18 cellular contexts compared by ENCODE assay signal in genomic region chr1:18998016-18998724, GRCh38. TPM values are rescaled to one million over a fixed set of nuclear protein-coding genes. Genes with fewer than 3 reads are reported as not detected.
DNase-seq lines count a peak whose midpoint lies in the region; ATAC-seq, FAIRE-seq and TF ChIP-seq lines count a peak whose summit lies in the region.
"Had no signal": no experiment of that assay in that cellular context is flagged by ENCODE, and none has a peak within 500 bp of the region (broad histone marks: within the 10 kb centered on the region; RNA-seq: fewer than 3 reads in every experiment).

No MANE protein-coding gene starts in this region.

- intact Hi-C loops in HepG2 (cut with micrococcal nuclease; ENCODE audit: unreplicated experiment) (no loop called here), right lobe of liver (cut with DNase I) (no loop called here), dorsolateral prefrontal cortex (cut with DNase I) (loop anchor here in 1 of 2 donors (5.0 kb wide), 3 partner anchors 41 to 69 kb away; partner anchors contain the start of gene IFFO2), pancreas (cut with DNase I) (no loop called here)

- H3K27me3 ChIP-seq in HepG2 (ENCODE audit: control insufficient read depth in 1 of 2, insufficient read depth in 2 of 2, low read length in 2 of 2), result peaks cover 0 to 3% of the 10 kb centered on the region in 2 experiments; a peak in 2 of 5 replicates
- H3K27me3 ChIP-seq in right lobe of liver, result no peaks in the 10 kb centered on the region
- no peaks in the 10 kb centered on the region for H3K27me3 ChIP-seq in dorsolateral prefrontal cortex
- H3K27me3 ChIP-seq in pancreas, result no peaks in the 10 kb centered on the region
- H3K27me3 ChIP-seq: ovary had no signal

- H3K36me3 ChIP-seq in HepG2 (replicated peaks in 1 of 2; ENCODE audit: control insufficient read depth in 1 of 2, insufficient read depth in 2 of 2, low read length in 2 of 2) (no peaks in the 10 kb centered on the region), right lobe of liver (no peaks in the 10 kb centered on the region), pancreas (no peaks in the 10 kb centered on the region)
- H3K36me3 ChIP-seq: ovary had no signal

- TF ChIP-seq POLR2A in HepG2 (IDR thresholded peaks at IDR 0.05; ENCODE audit: insufficient read depth in 1 of 2, low read depth in 2 of 2, low read length in 2 of 2) (no peak), right lobe of liver (IDR thresholded peaks at IDR 0.05) (no peak)

- H3K4me3 ChIP-seq in HepG2 (replicated peaks in 1 of 3; ENCODE audit: insufficient read depth in 1 of 3, low read depth in 2 of 3, low read length in 3 of 3) (no peak overlapping the region), right lobe of liver (no peak overlapping the region), dorsolateral prefrontal cortex (peak overlapping the region in 1 of 59 donors; percentile 1), pancreas (no peak overlapping the region)
- H3K4me3 ChIP-seq: ovary had no signal

- POLR2A ChIA-PET in HepG2 (lab: Yijun Ruan, JAX), result no interaction called here

- no TSS peak for BruUV-seq in HepG2 (replicated peaks; lab: Mats Ljungman, UMichigan)

- H3K4me1 ChIP-seq in HepG2 (ENCODE audit: insufficient read depth, low read length) (peaks cover 14% of the 10 kb centered on the region), right lobe of liver (no peaks in the 10 kb centered on the region), pancreas (peaks cover 0 to 9% (median 4%) of the 10 kb centered on the region in 3 donors)

- CTCF ChIA-PET in HepG2 (lab: Yijun Ruan, JAX; ENCODE audit: low intra/inter-chr PET ratio, low total read pairs), result no interaction called here

- H3K9me3 ChIP-seq in HepG2 (ENCODE audit: low read length) (peaks cover 17% of the 10 kb centered on the region), right lobe of liver (no peaks in the 10 kb centered on the region), pancreas (no peaks in the 10 kb centered on the region)

- ATAC-seq in HepG2 (no peak), right lobe of liver (no peak), pancreas (peak in 3 of 4 donors; percentile 48 to 67 (median 65)), left lobe of liver (no peak), HG02970 (IDR thresholded peaks at IDR 0.05; ENCODE audit: low FRiP score, unreplicated experiment) (no peak)
- ATAC-seq: WTC11 had no signal

- no peaks in the 10 kb centered on the region for H4K20me1 ChIP-seq in HepG2 (ENCODE audit: insufficient read depth, low read length)

- no peaks in the 10 kb centered on the region for H3K79me2 ChIP-seq in HepG2 (ENCODE audit: insufficient read depth, low read length)

- no peak overlapping the region for H3K4me2 ChIP-seq in HepG2 (ENCODE audit: low read depth, low read length)

- H3K9ac ChIP-seq in HepG2 (ENCODE audit: insufficient read depth, low read depth, low read length), result no peak overlapping the region

- TF ChIP-seq RAD21 in HepG2 (CRISPR knock-in tag; IDR thresholded peaks at IDR 0.05), result no peak

- no peak overlapping the region for H3K27ac ChIP-seq in HepG2 (ENCODE audit: extremely low read length, insufficient read depth, low read length)
- no peak overlapping the region for H3K27ac ChIP-seq in right lobe of liver
- peak overlapping the region in 49 of 59 donors; percentile 25 to 89 (median 76) for H3K27ac ChIP-seq in dorsolateral prefrontal cortex
- peak overlapping the region in 2 of 4 donors; percentile 23 to 44 for H3K27ac ChIP-seq in pancreas
- H3K27ac ChIP-seq: HL-60, ovary had no signal

- no peak for TF ChIP-seq EP300 in HepG2 (IDR thresholded peaks at IDR 0.05; ENCODE audit: low read depth in 2 of 2, low read length in 2 of 2)
- no peak for TF ChIP-seq EP300 in HepG2 (CRISPR knock-in tag; IDR thresholded peaks at IDR 0.05; ENCODE audit: borderline replicate concordance)

- no peak for TF ChIP-seq CTCF in HepG2 (CRISPR knock-in tag; IDR thresholded peaks at IDR 0.05)
- no peak for TF ChIP-seq CTCF in right lobe of liver (IDR thresholded peaks at IDR 0.05)
- no peak for TF ChIP-seq CTCF in dorsolateral prefrontal cortex (IDR thresholded peaks at IDR 0.05 in 54 of 56, conservative IDR thresholded peaks at IDR 0.05 in 2 of 56; ENCODE audit: low read depth in 1 of 56, partially characterized antibody in 56 of 56)
- TF ChIP-seq CTCF in pancreas (IDR thresholded peaks at IDR 0.05), result no peak

- FAIRE-seq in HepG2 (lab: Jason Lieb, UNC) (no peak), pancreas (lab: Jason Lieb, UNC) (no peak), GM19239 (lab: Jason Lieb, UNC) (no peak)
- FAIRE-seq: A204.1, endometrium, islet of Langerhans had no signal

- no peak overlapping the region for H2AFZ ChIP-seq in HepG2 (ENCODE audit: low read length)

- WGBS in HepG2 (ENCODE audit: low lambda C conversion rate), result 77% methylated on average over 3 of the region's 9 CpGs
- no CpG with 5 or more reads among the region's 9 CpGs for WGBS in right lobe of liver (ENCODE audit: insufficient coverage, low coverage, low lambda C conversion rate, missing lambda C conversion rate)
- WGBS in pancreas, 2 donors, result 91 to 93% methylated on average over 9 of the region's 9 CpGs

- in situ Hi-C loops in HepG2 (cut with HindIII; ENCODE audit: extremely low pct_ligation_motif_present, low pct_unique_long_range_greater_than_20kb), result no loop called here

- peak; percentile 12 for DNase-seq in HepG2 (ENCODE audit: low spot score)
- no peak for DNase-seq in right lobe of liver
- DNase-seq in dorsolateral prefrontal cortex, result no peak
- DNase-seq in pancreas, result peak in 1 of 6 donors; percentile 12
- no peak for DNase-seq in left lobe of liver (ENCODE audit: low spot score)
- no peak for DNase-seq in GM19239 (ENCODE audit: insufficient read length, low spot score)
- DNase-seq in activated CD4-positive, alpha-beta T cell treated with anti-CD3 and anti-CD28 coated beads for 4 hours, result no peak
- DNase-seq: activated naive CD4-positive, alpha-beta T cell; CD4-positive, alpha-beta memory T cell; NCI-H146; ovary; stimulated activated naive CD4-positive, alpha-beta T cell had no signal

TF ChIP-seq in HepG2, 621 proteins besides CTCF, POLR2A, EP300 and RAD21 (continues in another document):
- TF ChIP-seq HOXA7 (CRISPR knock-in tag; IDR thresholded peaks at IDR 0.05) (no peak), CBX2 (IDR thresholded peaks at IDR 0.05; ENCODE audit: low read depth, low read length) (no peak), CBX2 (CRISPR knock-in tag; IDR thresholded peaks at IDR 0.05; ENCODE audit: low read depth) (no peak), ZNF292 (CRISPR knock-in tag; IDR thresholded peaks at IDR 0.05; ENCODE audit: borderline replicate concordance, low read depth) (no peak), PRDM15 (CRISPR knock-in tag; IDR thresholded peaks at IDR 0.05) (no peak), ZFAT (CRISPR knock-in tag; conservative IDR thresholded peaks at IDR 0.05) (no peak)

RNA-seq across cellular contexts. Expression of gene IFFO2, which starts 41.7 kb away (rescaled TPM):
- total RNA-seq in HepG2 (2016; rRNA removed; fragmentation: Illumina TruSeq; extraction: Trizol) (16.3 and 16.7 TPM in 2 replicates), right lobe of liver (10 to 100 TPM in 2 of 6 experiments, 1 to 10 TPM in 4; 2.9 to 12.7 (median 7.2) TPM), dorsolateral prefrontal cortex (10 to 100 TPM; 15.3 to 36.0 (median 21.7) TPM), pancreas (10 to 100 TPM; 23.0 to 38.4 (median 26.4) TPM), left lobe of liver (4.1 TPM)
- 1.4 and 1.9 TPM in 2 replicates for total RNA-seq in HepG2 (2016; cell fraction: cytosol; rRNA removed; fragmentation: Illumina TruSeq; extraction: Trizol; ENCODE audit: low read depth)
- 12.2 and 17.7 TPM in 2 replicates for total RNA-seq in HepG2 (2016; cell fraction: insoluble cytoplasmic fraction; rRNA removed; fragmentation: Illumina TruSeq; extraction: Trizol)
- total RNA-seq in HepG2 (2016; cell fraction: membrane; rRNA removed; fragmentation: Illumina TruSeq; extraction: Trizol), result 3.8 and 4.9 TPM in 2 replicates
- 10.0 and 11.1 TPM in 2 replicates for total RNA-seq in HepG2 (2016; cell fraction: nucleus; rRNA removed; fragmentation: Illumina TruSeq; extraction: Trizol)
- polyA plus RNA-seq in HepG2 (2011; rRNA removed) (6.9 and 7.3 TPM in 2 replicates), pancreas (10 to 100 TPM; 13.9 to 14.0 TPM)
- 8.4 and 12.3 TPM in 2 replicates for polyA plus RNA-seq in HepG2 (2011; cell fraction: cytosol; rRNA removed)
- 21.1 and 21.8 TPM in 2 replicates for polyA plus RNA-seq in HepG2 (2011; cell fraction: nucleus; rRNA removed)
- polyA plus RNA-seq in HepG2 (2012), result 5.7 and 8.6 TPM in 2 replicates
- polyA plus RNA-seq in HepG2 (2016; cell fraction: cytosol; fragmentation: Illumina TruSeq; extraction: Trizol; ENCODE audit: low read depth), result 0.47 and 1.00 TPM in 2 replicates
- polyA plus RNA-seq in HepG2 (2016; cell fraction: insoluble cytoplasmic fraction; fragmentation: Illumina TruSeq; extraction: Trizol; ENCODE audit: low read depth), result 9.4 and 11.8 TPM in 2 replicates
- polyA plus RNA-seq in HepG2 (2016; cell fraction: membrane; fragmentation: Illumina TruSeq; extraction: Trizol; ENCODE audit: low read depth), result 1.5 and 1.6 TPM in 2 replicates
- polyA plus RNA-seq in HepG2 (2016; cell fraction: nucleus; fragmentation: Illumina TruSeq; extraction: Trizol; ENCODE audit: insufficient read depth, low read depth), result 13.9 and 14.1 TPM in 2 replicates
- polyA minus RNA-seq in HepG2 (2011; rRNA and poly(A)+ RNA removed; ENCODE audit: low replicate concordance), result 2.4 and 21.3 TPM in 2 replicates
- 10.2 and 10.5 TPM in 2 replicates for polyA minus RNA-seq in HepG2 (2011; cell fraction: cytosol; rRNA and poly(A)+ RNA removed)
- polyA minus RNA-seq in HepG2 (2011; cell fraction: nucleus; rRNA and poly(A)+ RNA removed), result 4.0 and 6.3 TPM in 2 replicates

Comparison
In these comparisons a context has a peak if more than half of its experiments do, and no peak if none do; other contexts are left out.
1. ATAC-seq: peak in pancreas (3 of 4); none in HepG2 (single experiment), right lobe of liver (0 of 4), left lobe of liver (single experiment) and HG02970 (single experiment).
2. H3K27ac ChIP-seq: peak in dorsolateral prefrontal cortex (49 of 59); none in HepG2 (single experiment) and right lobe of liver (0 of 3).